ENCODE assay signal across 24 cellular contexts in the genomic region with DNA sequence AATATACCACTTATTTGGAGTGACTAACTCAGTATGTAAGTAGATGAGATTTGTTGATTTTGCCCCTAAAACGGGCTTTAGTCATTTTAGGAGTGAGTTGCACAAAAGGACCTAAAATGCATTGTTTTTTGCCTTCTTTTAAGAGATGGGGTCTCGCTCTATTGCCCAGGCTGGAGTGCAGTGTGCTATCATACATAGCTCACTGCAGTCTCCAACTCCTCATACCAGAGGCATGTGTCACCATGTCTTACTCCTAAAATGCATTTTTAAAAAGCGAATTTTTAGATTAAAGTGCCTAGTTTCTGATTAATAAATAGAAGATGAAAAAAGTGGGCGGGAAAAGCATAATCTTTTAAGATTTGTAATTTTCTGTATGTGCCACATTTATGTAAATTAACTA. TPM values are rescaled to one million over a fixed set of nuclear protein-coding genes. Genes with fewer than 3 reads are reported as not detected.
DNase-seq lines count a peak whose midpoint lies in the region; ATAC-seq and TF ChIP-seq lines count a peak whose summit lies in the region.
"Had no signal": no experiment of that assay in that cellular context is flagged by ENCODE, and none has a peak within 500 bp of the region (broad histone marks: within the 10 kb centered on the region; RNA-seq: fewer than 3 reads in every experiment).

No MANE protein-coding gene starts in this region.

- no TSS peak for BruUV-seq in PC-3 (replicated peaks; lab: Mats Ljungman, UMichigan)

- TF ChIP-seq CTCF in PC-3 (conservative IDR thresholded peaks at IDR 0.05; ENCODE audit: low read depth, low read length) (no peak), brain microvascular endothelial cell (IDR thresholded peaks at IDR 0.05; ENCODE audit: low read depth, low read length, missing control alignments) (no peak)

- no peaks in the 10 kb centered on the region for H3K4me1 Mint-ChIP-seq in activated CD4-positive, alpha-beta memory T cell treated with anti-CD3 and anti-CD28 coated beads, Interleukin-2, amount 10 ng/mL, durations not matched to agents 7 days and 5 days

- H3K4me2 ChIP-seq in PC-3 (ENCODE audit: low read length): no peak overlapping the region

- no peaks in the 10 kb centered on the region for H3F3A ChIP-seq in PC-3 (ENCODE audit: low read length, unreplicated experiment)

- no peaks in the 10 kb centered on the region for H3K9me2 ChIP-seq in PC-3 (replicated peaks; ENCODE audit: low read length)

- H3K27me3 ChIP-seq in PC-3 (ENCODE audit: low read length) (no peaks in the 10 kb centered on the region), brain microvascular endothelial cell (replicated peaks) (no peaks in the 10 kb centered on the region)
- H3K27me3 ChIP-seq in effector memory CD4-positive, alpha-beta T cell (replicated peaks; ENCODE audit: control insufficient read depth, insufficient read depth, low read length, poor library complexity, severe bottlenecking): no peaks in the 10 kb centered on the region

- no peak overlapping the region for H3K4me3 Mint-ChIP-seq in activated CD4-positive, alpha-beta memory T cell treated with anti-CD3 and anti-CD28 coated beads, Interleukin-2, amount 10 ng/mL, durations not matched to agents 7 days and 5 days
- H3K4me3 Mint-ChIP-seq: activated CD8-positive, alpha-beta T cell treated with anti-CD3 and anti-CD28 coated beads for 36 hours; type B pancreatic cell had no signal

- CTCF ChIA-PET in PC-3 (lab: Charles Lee): no interaction called here
- CTCF ChIA-PET in activated CD4-positive, alpha-beta memory T cell treated with anti-CD3 and anti-CD28 coated beads, Interleukin-2, amount 10 ng/mL, durations not matched to agents 7 days and 5 days (lab: Charles Lee): no interaction called here

- peak; percentile 66 for DNase-seq in ELR (ENCODE audit: low read depth)
- DNase-seq in PC-3: peak; percentile 39
- DNase-seq in brain microvascular endothelial cell: peak; percentile 47
- DNase-seq in glomerular visceral epithelial cell (ENCODE audit: extremely low spot score): peak; percentile 25
- no peak for DNase-seq in effector memory CD4-positive, alpha-beta T cell
- DNase-seq in activated CD4-positive, alpha-beta memory T cell treated with anti-CD3 and anti-CD28 coated beads, Interleukin-2, amount 10 ng/mL, durations not matched to agents 7 days and 5 days: no peak
- DNase-seq: activated CD8-positive, alpha-beta T cell treated with anti-CD3 and anti-CD28 coated beads for 36 hours; activated naive CD4-positive, alpha-beta T cell; amniotic stem cell; C1 segment of cervical spinal cord; Calu3; caudate nucleus; glutamatergic neuron; GOT3; left cardiac atrium; mesenchymal stem cell; NCI-H1417; NCI-H2107; NCI-H510A treated with DMSO at 0.1 percent for 48 hours; T-helper 9 cell had no signal

- no peaks in the 10 kb centered on the region for H3K9me3 Mint-ChIP-seq in activated CD4-positive, alpha-beta memory T cell treated with anti-CD3 and anti-CD28 coated beads, Interleukin-2, amount 10 ng/mL, durations not matched to agents 7 days and 5 days
- H3K9me3 Mint-ChIP-seq: activated CD8-positive, alpha-beta T cell treated with anti-CD3 and anti-CD28 coated beads for 36 hours; type B pancreatic cell had no signal

- H3K4me3 ChIP-seq in PC-3 (ENCODE audit: low read length) (no peak overlapping the region), brain microvascular endothelial cell (ENCODE audit: low read depth, low read length) (no peak overlapping the region)
- no peak overlapping the region for H3K4me3 ChIP-seq in effector memory CD4-positive, alpha-beta T cell (ENCODE audit: insufficient read depth, low read depth, low read length, poor library complexity, severe bottlenecking)

- H3K27me3 Mint-ChIP-seq in activated CD4-positive, alpha-beta memory T cell treated with anti-CD3 and anti-CD28 coated beads, Interleukin-2, amount 10 ng/mL, durations not matched to agents 7 days and 5 days: no peaks in the 10 kb centered on the region
- H3K27me3 Mint-ChIP-seq: activated CD8-positive, alpha-beta T cell treated with anti-CD3 and anti-CD28 coated beads for 36 hours; type B pancreatic cell had no signal

- in situ Hi-C loops in brain microvascular endothelial cell (cut with HindIII; ENCODE audit: low pct_ligation_motif_present, low sequenced_read_pairs): no loop called here

- H3K36me3 ChIP-seq in PC-3 (ENCODE audit: low read depth, low read length): 0 out of 2 replicates have a peak, but pooled peaks cover 4% of the 10 kb centered on the region
- H3K36me3 ChIP-seq in brain microvascular endothelial cell (replicated peaks): no peaks in the 10 kb centered on the region
- peaks cover 10% of the 10 kb centered on the region for H3K36me3 ChIP-seq in effector memory CD4-positive, alpha-beta T cell (ENCODE audit: control insufficient read depth, insufficient read depth, low read length)

- no peak overlapping the region for H3K27ac Mint-ChIP-seq in activated CD4-positive, alpha-beta memory T cell treated with anti-CD3 and anti-CD28 coated beads, Interleukin-2, amount 10 ng/mL, durations not matched to agents 7 days and 5 days
- H3K27ac Mint-ChIP-seq: activated CD8-positive, alpha-beta T cell treated with anti-CD3 and anti-CD28 coated beads for 36 hours; type B pancreatic cell had no signal

- ATAC-seq in PC-3 (no peak), HG02973 (IDR thresholded peaks at IDR 0.05; ENCODE audit: unreplicated experiment) (no peak), GM21367 (IDR thresholded peaks at IDR 0.05; ENCODE audit: unreplicated experiment) (no peak)
- ATAC-seq: activated CD8-positive, alpha-beta T cell treated with anti-CD3 and anti-CD28 coated beads for 36 hours; left cardiac atrium had no signal

- no peaks in the 10 kb centered on the region for H3K79me2 ChIP-seq in PC-3 (ENCODE audit: low read length)

- H3K9ac ChIP-seq in PC-3 (ENCODE audit: low read length): no peak overlapping the region

- intact Hi-C loops in PC-3 (cut with micrococcal nuclease): no loop called here

- H3K27ac ChIP-seq in PC-3 (ENCODE audit: low read length) (no peak overlapping the region), brain microvascular endothelial cell (no peak overlapping the region)
- no peak overlapping the region for H3K27ac ChIP-seq in effector memory CD4-positive, alpha-beta T cell (ENCODE audit: insufficient read depth, low read length, poor library complexity, severe bottlenecking)
- H3K27ac ChIP-seq: HL-60 had no signal

- H3K36me3 Mint-ChIP-seq in activated CD4-positive, alpha-beta memory T cell treated with anti-CD3 and anti-CD28 coated beads, Interleukin-2, amount 10 ng/mL, durations not matched to agents 7 days and 5 days (ENCODE audit: low read depth): peaks cover 9% of the 10 kb centered on the region

- POLR2A ChIA-PET in PC-3 (lab: Charles Lee; ENCODE audit: unreplicated experiment): interaction anchor here (0.5 kb wide), 1 partner anchor 51 kb away, joined by 3 read pairs; no protein-coding TSS in a partner anchor
- POLR2A ChIA-PET in activated CD4-positive, alpha-beta memory T cell treated with anti-CD3 and anti-CD28 coated beads, Interleukin-2, amount 10 ng/mL, durations not matched to agents 7 days and 5 days (lab: Charles Lee): no interaction called here

- no peak overlapping the region for H2AFZ ChIP-seq in PC-3 (ENCODE audit: low read length)

- H3K4me1 ChIP-seq in PC-3 (ENCODE audit: insufficient read depth, low read length): peaks cover 19% of the 10 kb centered on the region
- no peaks in the 10 kb centered on the region for H3K4me1 ChIP-seq in effector memory CD4-positive, alpha-beta T cell (ENCODE audit: control insufficient read depth, insufficient read depth, low read length, poor library complexity, severe bottlenecking)

- no peaks in the 10 kb centered on the region for H3K9me3 ChIP-seq in PC-3 (ENCODE audit: low read length)
- no peaks in the 10 kb centered on the region for H3K9me3 ChIP-seq in effector memory CD4-positive, alpha-beta T cell (ENCODE audit: control insufficient read depth, low read length)

- H4K20me1 ChIP-seq in PC-3 (ENCODE audit: low read length): no peaks in the 10 kb centered on the region

RNA-seq across cellular contexts. Expression of a gene that starts 11.5 kb away (rescaled TPM):
- total RNA-seq in PC-3 (2014; rRNA removed): 3.1 and 3.5 TPM in 2 replicates
- 1 to 10 TPM in 1 of 2 experiments, under 1 TPM in 1; 0.95 to 1.1 TPM for total RNA-seq in activated CD4-positive, alpha-beta memory T cell treated with anti-CD3 and anti-CD28 coated beads, Interleukin-2, amount 10 ng/mL, durations not matched to agents 7 days and 5 days

Comparison
In these comparisons a context has a peak if more than half of its experiments do, and no peak if none do; other contexts are left out.
1. DNase-seq: peak in ELR (single experiment), PC-3 (single experiment), brain microvascular endothelial cell (single experiment) and glomerular visceral epithelial cell (single experiment); none in effector memory CD4-positive, alpha-beta T cell (0 of 3) and activated CD4-positive, alpha-beta memory T cell treated with anti-CD3 and anti-CD28 coated beads, Interleukin-2, amount 10 ng/mL, durations not matched to agents 7 days and 5 days (single experiment).